9 cellular contexts compared by ENCODE assay signal in the genomic region with DNA sequence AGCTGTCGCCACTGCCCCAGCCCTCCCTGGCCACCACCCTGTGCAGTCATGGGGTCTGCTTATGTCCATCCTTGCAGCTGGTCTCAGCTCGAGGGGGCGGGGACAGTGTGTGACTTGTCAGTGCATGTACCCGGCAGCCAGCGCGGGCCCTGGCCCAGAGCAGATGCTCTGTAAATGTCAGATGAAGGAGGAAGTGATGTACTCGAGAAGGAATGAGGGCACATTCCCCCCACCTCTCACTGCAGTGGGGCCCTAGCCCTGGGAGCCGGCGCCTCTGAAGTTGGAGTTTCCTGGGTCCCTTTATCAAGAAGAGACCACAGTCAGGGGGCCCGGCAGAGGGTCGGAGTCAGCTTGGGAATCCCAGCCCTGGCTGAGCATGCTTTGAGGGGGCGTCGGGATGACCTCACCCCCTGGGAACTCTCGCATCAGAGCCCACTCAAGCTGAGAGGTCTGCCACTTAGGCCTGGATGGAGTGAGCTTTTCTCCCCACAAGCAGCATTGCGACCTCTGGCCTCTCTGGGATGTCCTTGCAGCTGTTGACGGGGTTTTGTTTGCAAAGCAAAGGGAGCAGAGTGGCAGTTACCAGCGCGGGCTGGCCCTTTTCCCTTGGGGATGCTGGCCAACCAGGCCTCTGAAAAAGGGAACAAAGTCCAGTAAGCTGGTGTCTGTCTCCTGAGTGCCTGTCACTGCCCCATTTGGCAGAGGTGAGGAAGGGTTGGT. TPM values are rescaled to one million over a fixed set of nuclear protein-coding genes. Genes with fewer than 3 reads are reported as not detected.
A peak's percentile ranks its signal among the peaks of the same experiment; 100 is the strongest.
DNase-seq lines count a peak whose midpoint lies in the region; ATAC-seq, FAIRE-seq and TF ChIP-seq lines count a peak whose summit lies in the region.
"Had no signal": no experiment of that assay in that cellular context is flagged by ENCODE, and none has a peak within 500 bp of the region (broad histone marks: within the 10 kb centered on the region; RNA-seq: fewer than 3 reads in every experiment).

No MANE protein-coding gene starts in this region.

- peak overlapping the region; percentile 77 for H3K27ac ChIP-seq in astrocyte (ENCODE audit: low read depth, low read length)
- peak overlapping the region; percentile 68 for H3K27ac ChIP-seq in skeletal muscle tissue (ENCODE audit: low read depth, low read length)

- H3K79me2 ChIP-seq in astrocyte (ENCODE audit: insufficient read depth, low read length): no peaks in the 10 kb centered on the region

- H3K4me2 ChIP-seq in astrocyte (ENCODE audit: low read length): peak overlapping the region; percentile 74

- H4K20me1 ChIP-seq in astrocyte (ENCODE audit: insufficient read depth, low read length): no peaks in the 10 kb centered on the region

- no peak overlapping the region for H3K27ac Mint-ChIP-seq in activated naive CD8-positive, alpha-beta T cell treated with anti-CD3 and anti-CD28 coated beads, Interleukin-2, amount 50 U/mL, for 24 hours
- no peak overlapping the region for H3K27ac Mint-ChIP-seq in activated naive CD8-positive, alpha-beta T cell treated with anti-CD3 and anti-CD28 coated beads for 36 hours
- peak overlapping the region; percentile 91 for H3K27ac Mint-ChIP-seq in astrocyte (ENCODE audit: unreplicated experiment)

- peak; percentile 28 for ATAC-seq in activated naive CD8-positive, alpha-beta T cell treated with anti-CD3 and anti-CD28 coated beads, Interleukin-2, amount 50 U/mL, for 24 hours
- ATAC-seq in GM18861 (IDR thresholded peaks at IDR 0.05; ENCODE audit: unreplicated experiment): no peak
- ATAC-seq in HG03175 (IDR thresholded peaks at IDR 0.05; ENCODE audit: unreplicated experiment): no peak
- ATAC-seq in HG03196 (IDR thresholded peaks at IDR 0.05; ENCODE audit: unreplicated experiment): no peak

- peaks cover 2% of the 10 kb centered on the region for H3K36me3 Mint-ChIP-seq in activated naive CD8-positive, alpha-beta T cell treated with anti-CD3 and anti-CD28 coated beads, Interleukin-2, amount 50 U/mL, for 24 hours (ENCODE audit: low read depth)
- H3K36me3 Mint-ChIP-seq in activated naive CD8-positive, alpha-beta T cell treated with anti-CD3 and anti-CD28 coated beads for 36 hours: peaks cover 5% of the 10 kb centered on the region
- peaks cover 7% of the 10 kb centered on the region for H3K36me3 Mint-ChIP-seq in astrocyte (ENCODE audit: low read depth, unreplicated experiment)

- H3K36me3 ChIP-seq in astrocyte (ENCODE audit: insufficient read depth, low read length) (no peaks in the 10 kb centered on the region), skeletal muscle tissue (ENCODE audit: control insufficient read depth in 3 of 3, insufficient read depth in 3 of 3, low read length in 3 of 3) (peaks cover 0 to 3% (median 0%) of the 10 kb centered on the region in 3 donors)

- no peaks in the 10 kb centered on the region for H3K27me3 Mint-ChIP-seq in activated naive CD8-positive, alpha-beta T cell treated with anti-CD3 and anti-CD28 coated beads, Interleukin-2, amount 50 U/mL, for 24 hours
- H3K27me3 Mint-ChIP-seq in activated naive CD8-positive, alpha-beta T cell treated with anti-CD3 and anti-CD28 coated beads for 36 hours: no peaks in the 10 kb centered on the region
- no peaks in the 10 kb centered on the region for H3K27me3 Mint-ChIP-seq in astrocyte (ENCODE audit: low read depth, unreplicated experiment)

- peaks cover 9% of the 10 kb centered on the region for H3K9me3 ChIP-seq in astrocyte (ENCODE audit: insufficient read depth, low read depth, low read length)
- peaks cover 0 to 5% (median 0%) of the 10 kb centered on the region in 3 donors for H3K9me3 ChIP-seq in skeletal muscle tissue (ENCODE audit: control insufficient read depth in 3 of 3, low read length in 3 of 3)

- peak overlapping the region; percentile 66 for H2AFZ ChIP-seq in astrocyte (ENCODE audit: low read depth, low read length)

- H3K4me1 ChIP-seq in astrocyte (ENCODE audit: insufficient read depth, low read length) (peaks cover 19% of the 10 kb centered on the region), skeletal muscle tissue (ENCODE audit: control insufficient read depth in 3 of 3, insufficient read depth in 3 of 3, low read length in 3 of 3) (peaks cover 36 to 54% (median 45%) of the 10 kb centered on the region in 3 donors)

- no peaks in the 10 kb centered on the region for H3K4me1 Mint-ChIP-seq in activated naive CD8-positive, alpha-beta T cell treated with anti-CD3 and anti-CD28 coated beads, Interleukin-2, amount 50 U/mL, for 24 hours
- H3K4me1 Mint-ChIP-seq in activated naive CD8-positive, alpha-beta T cell treated with anti-CD3 and anti-CD28 coated beads for 36 hours: no peaks in the 10 kb centered on the region
- peaks cover 16% of the 10 kb centered on the region for H3K4me1 Mint-ChIP-seq in astrocyte (ENCODE audit: low read depth, unreplicated experiment)

- no peak for FAIRE-seq in astrocyte (lab: Jason Lieb, UNC)
- FAIRE-seq: G401.6 had no signal

- H3K4me3 ChIP-seq in astrocyte (ENCODE audit: insufficient read depth, low read depth, low read length) (no peak overlapping the region), skeletal muscle tissue (ENCODE audit: low read length in 3 of 3) (no peak overlapping the region)

- no peak for DNase-seq in activated naive CD8-positive, alpha-beta T cell treated with anti-CD3 and anti-CD28 coated beads, Interleukin-2, amount 50 U/mL, for 24 hours
- no peak for DNase-seq in activated naive CD8-positive, alpha-beta T cell treated with anti-CD3 and anti-CD28 coated beads for 36 hours
- DNase-seq in astrocyte (ENCODE audit: low read depth) (peak; percentile 84), iPS-NIHi7 (ENCODE audit: extremely low spot score) (peak; percentile 69)

- H3K4me3 Mint-ChIP-seq in activated naive CD8-positive, alpha-beta T cell treated with anti-CD3 and anti-CD28 coated beads, Interleukin-2, amount 50 U/mL, for 24 hours: no peak overlapping the region
- H3K4me3 Mint-ChIP-seq in activated naive CD8-positive, alpha-beta T cell treated with anti-CD3 and anti-CD28 coated beads for 36 hours: no peak overlapping the region
- H3K4me3 Mint-ChIP-seq in astrocyte (ENCODE audit: unreplicated experiment): peak overlapping the region; percentile 40

- no peak for TF ChIP-seq CTCF in astrocyte (IDR thresholded peaks at IDR 0.05; ENCODE audit: insufficient read depth, low read depth, low read length)

- H3K9ac ChIP-seq in astrocyte (ENCODE audit: low read length) (peak overlapping the region; percentile 71), skeletal muscle tissue (ENCODE audit: low read depth in 1 of 3, low read length in 3 of 3) (peak overlapping the region; percentile 21 to 68 (median 38))

- H3K27me3 ChIP-seq in astrocyte (ENCODE audit: insufficient read depth, low read length): no peaks in the 10 kb centered on the region
- no peaks in the 10 kb centered on the region for H3K27me3 ChIP-seq in skeletal muscle tissue (ENCODE audit: control insufficient read depth in 3 of 3, insufficient read depth in 3 of 3, low read length in 3 of 3)

- H3K9me3 Mint-ChIP-seq in activated naive CD8-positive, alpha-beta T cell treated with anti-CD3 and anti-CD28 coated beads, Interleukin-2, amount 50 U/mL, for 24 hours: peaks cover 12% of the 10 kb centered on the region
- H3K9me3 Mint-ChIP-seq in activated naive CD8-positive, alpha-beta T cell treated with anti-CD3 and anti-CD28 coated beads for 36 hours: peaks cover 17% of the 10 kb centered on the region
- peaks cover 9% of the 10 kb centered on the region for H3K9me3 Mint-ChIP-seq in astrocyte (ENCODE audit: unreplicated experiment)

RNA-seq across cellular contexts. Expression of gene NEURL1B, which starts 19.0 kb away (rescaled TPM):
- under 1 TPM; 0.10 TPM for total RNA-seq in activated naive CD8-positive, alpha-beta T cell treated with anti-CD3 and anti-CD28 coated beads for 36 hours
- total RNA-seq in astrocyte: 7.5 and 9.8 TPM in 2 replicates
- 23.0 TPM for total RNA-seq in skeletal muscle tissue

Comparison
In these comparisons a context has a peak if more than half of its experiments do, and no peak if none do; other contexts are left out.
1. DNase-seq: peak in astrocyte (single experiment) and iPS-NIHi7 (single experiment); none in activated naive CD8-positive, alpha-beta T cell treated with anti-CD3 and anti-CD28 coated beads, Interleukin-2, amount 50 U/mL, for 24 hours (single experiment) and activated naive CD8-positive, alpha-beta T cell treated with anti-CD3 and anti-CD28 coated beads for 36 hours (single experiment).